1 cellular context compared by ENCODE assay signal in genomic region chr19:45770192-45771101, GRCh38.
TF ChIP-seq lines count a peak whose summit lies in the region.

No MANE protein-coding gene starts in this region.

TF ChIP-seq in GM12878, 131 proteins besides CTCF, POLR2A, EP300 and RAD21 (continues in another document):
- TF ChIP-seq TCF12 (IDR thresholded peaks at IDR 0.05; ENCODE audit: low read depth, low read length), result peak; percentile 70; the same call in 1 of the 2 replicates
- no peak for TF ChIP-seq NRF1 (conservative IDR thresholded peaks at IDR 0.05; ENCODE audit: low read depth, low read length)
- TF ChIP-seq SPI1 (IDR thresholded peaks at IDR 0.05; ENCODE audit: borderline replicate concordance, insufficient read depth, low read depth, low read length), result no peak
- TF ChIP-seq CEBPZ (IDR thresholded peaks at IDR 0.05; ENCODE audit: low read depth, low read length), result no peak
- TF ChIP-seq ZBED1 (IDR thresholded peaks at IDR 0.05; ENCODE audit: borderline replicate concordance), result no peak
- TF ChIP-seq SP1 (IDR thresholded peaks at IDR 0.05; ENCODE audit: low read depth, low read length), result peak; percentile 83
- TF ChIP-seq ASH2L (IDR thresholded peaks at IDR 0.05; ENCODE audit: borderline replicate concordance, low read depth), result no peak
- TF ChIP-seq RUNX3 (IDR thresholded peaks at IDR 0.05; ENCODE audit: low read length), result no peak
- TF ChIP-seq, protein P1, sequence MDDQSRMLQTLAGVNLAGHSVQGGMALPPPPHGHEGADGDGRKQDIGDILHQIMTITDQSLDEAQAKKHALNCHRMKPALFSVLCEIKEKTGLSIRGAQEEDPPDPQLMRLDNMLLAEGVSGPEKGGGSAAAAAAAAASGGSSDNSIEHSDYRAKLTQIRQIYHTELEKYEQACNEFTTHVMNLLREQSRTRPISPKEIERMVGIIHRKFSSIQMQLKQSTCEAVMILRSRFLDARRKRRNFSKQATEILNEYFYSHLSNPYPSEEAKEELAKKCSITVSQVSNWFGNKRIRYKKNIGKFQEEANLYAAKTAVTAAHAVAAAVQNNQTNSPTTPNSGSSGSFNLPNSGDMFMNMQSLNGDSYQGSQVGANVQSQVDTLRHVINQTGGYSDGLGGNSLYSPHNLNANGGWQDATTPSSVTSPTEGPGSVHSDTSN (IDR thresholded peaks at IDR 0.05; ENCODE audit: insufficient replicate concordance, low read depth, low read length), result peak; percentile 84
- no peak for TF ChIP-seq USF1 (IDR thresholded peaks at IDR 0.05; ENCODE audit: borderline replicate concordance, extremely low read length, insufficient read depth, low read depth, low read length)
- TF ChIP-seq MXI1 (IDR thresholded peaks at IDR 0.05; ENCODE audit: low read depth, low read length), result no peak; the same call in 1 of the 2 replicates
- TF ChIP-seq ZNF274 (IDR thresholded peaks at IDR 0.05; ENCODE audit: insufficient read depth, insufficient read length), result no peak
- TF ChIP-seq YBX1 (IDR thresholded peaks at IDR 0.05), result no peak
- no peak for TF ChIP-seq TBL1XR1 (IDR thresholded peaks at IDR 0.05; ENCODE audit: low read depth, low read length)
- TF ChIP-seq, protein P2, sequence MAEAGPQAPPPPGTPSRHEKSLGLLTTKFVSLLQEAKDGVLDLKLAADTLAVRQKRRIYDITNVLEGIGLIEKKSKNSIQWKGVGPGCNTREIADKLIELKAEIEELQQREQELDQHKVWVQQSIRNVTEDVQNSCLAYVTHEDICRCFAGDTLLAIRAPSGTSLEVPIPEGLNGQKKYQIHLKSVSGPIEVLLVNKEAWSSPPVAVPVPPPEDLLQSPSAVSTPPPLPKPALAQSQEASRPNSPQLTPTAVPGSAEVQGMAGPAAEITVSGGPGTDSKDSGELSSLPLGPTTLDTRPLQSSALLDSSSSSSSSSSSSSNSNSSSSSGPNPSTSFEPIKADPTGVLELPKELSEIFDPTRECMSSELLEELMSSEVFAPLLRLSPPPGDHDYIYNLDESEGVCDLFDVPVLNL (IDR thresholded peaks at IDR 0.05; ENCODE audit: low read depth, low read length), result no peak
- no peak for TF ChIP-seq RBBP5 (conservative IDR thresholded peaks at IDR 0.05)
- no peak for TF ChIP-seq CBX5 (IDR thresholded peaks at IDR 0.05; ENCODE audit: low read depth)
- TF ChIP-seq CEBPB (IDR thresholded peaks at IDR 0.05; ENCODE audit: borderline replicate concordance in 1 of 2, low read depth in 2 of 2, low read length in 2 of 2), result no peak
- TF ChIP-seq MEF2A (IDR thresholded peaks at IDR 0.05; ENCODE audit: insufficient read depth, low read depth, low read length), result no peak
- TF ChIP-seq, protein P3, sequence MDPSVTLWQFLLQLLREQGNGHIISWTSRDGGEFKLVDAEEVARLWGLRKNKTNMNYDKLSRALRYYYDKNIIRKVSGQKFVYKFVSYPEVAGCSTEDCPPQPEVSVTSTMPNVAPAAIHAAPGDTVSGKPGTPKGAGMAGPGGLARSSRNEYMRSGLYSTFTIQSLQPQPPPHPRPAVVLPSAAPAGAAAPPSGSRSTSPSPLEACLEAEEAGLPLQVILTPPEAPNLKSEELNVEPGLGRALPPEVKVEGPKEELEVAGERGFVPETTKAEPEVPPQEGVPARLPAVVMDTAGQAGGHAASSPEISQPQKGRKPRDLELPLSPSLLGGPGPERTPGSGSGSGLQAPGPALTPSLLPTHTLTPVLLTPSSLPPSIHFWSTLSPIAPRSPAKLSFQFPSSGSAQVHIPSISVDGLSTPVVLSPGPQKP (IDR thresholded peaks at IDR 0.05; ENCODE audit: low read depth, low read length), result no peak
- no peak for TF ChIP-seq NBN (IDR thresholded peaks at IDR 0.05)
- TF ChIP-seq CHD4 (IDR thresholded peaks at IDR 0.05), result no peak
- TF ChIP-seq EGR1 (IDR thresholded peaks at IDR 0.05; ENCODE audit: borderline replicate concordance in 1 of 2, low read depth in 2 of 2, low read length in 2 of 2), result peak in 1 of 2 experiments; percentile 77; a peak in 2 of 3 replicates
- no peak for TF ChIP-seq NR2C2 (IDR thresholded peaks at IDR 0.05; ENCODE audit: borderline replicate concordance, control insufficient read depth, insufficient read length, low read depth)
- TF ChIP-seq ZBTB40 (IDR thresholded peaks at IDR 0.05; ENCODE audit: borderline replicate concordance), result no peak
- TF ChIP-seq, protein P4, sequence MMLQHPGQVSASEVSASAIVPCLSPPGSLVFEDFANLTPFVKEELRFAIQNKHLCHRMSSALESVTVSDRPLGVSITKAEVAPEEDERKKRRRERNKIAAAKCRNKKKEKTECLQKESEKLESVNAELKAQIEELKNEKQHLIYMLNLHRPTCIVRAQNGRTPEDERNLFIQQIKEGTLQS (IDR thresholded peaks at IDR 0.05; ENCODE audit: borderline replicate concordance, extremely low read depth, low read depth, low read length), result no peak
- no peak for TF ChIP-seq CBX3 (IDR thresholded peaks at IDR 0.05; ENCODE audit: borderline replicate concordance, low read depth)
- TF ChIP-seq ATF2 (IDR thresholded peaks at IDR 0.05; ENCODE audit: low read length), result no peak
- TF ChIP-seq RELA (IDR thresholded peaks at IDR 0.05; ENCODE audit: borderline replicate concordance, partially characterized antibody), result no peak
- no peak; the same call in 1 of the 2 replicates for TF ChIP-seq PML (IDR thresholded peaks at IDR 0.05; ENCODE audit: low read length)
- TF ChIP-seq CHD1 (IDR thresholded peaks at IDR 0.05; ENCODE audit: low read depth, low read length), result no peak
- no peak for TF ChIP-seq KDM1A (IDR thresholded peaks at IDR 0.05; ENCODE audit: borderline replicate concordance)
- no peak for TF ChIP-seq FOS (IDR thresholded peaks at IDR 0.05; ENCODE audit: borderline replicate concordance, extremely low read depth, insufficient read length)
- TF ChIP-seq IRF3 (IDR thresholded peaks at IDR 0.05), result no peak
- no peak for TF ChIP-seq MEF2B (IDR thresholded peaks at IDR 0.05; ENCODE audit: partially characterized antibody, poor library complexity, severe bottlenecking)
- TF ChIP-seq CREM (IDR thresholded peaks at IDR 0.05; ENCODE audit: low read depth), result no peak; the same call in 1 of the 2 replicates
- no peak for TF ChIP-seq MTA2 (IDR thresholded peaks at IDR 0.05; ENCODE audit: low read depth)
- no peak for TF ChIP-seq KAT2A (conservative IDR thresholded peaks at IDR 0.05; ENCODE audit: control insufficient read depth, low read depth, low read length)
- no peak for TF ChIP-seq RCOR1 (conservative IDR thresholded peaks at IDR 0.05; ENCODE audit: low read depth, low read length)
- TF ChIP-seq BRCA1 (IDR thresholded peaks at IDR 0.05; ENCODE audit: low read depth, low read length), result no peak
- no peak for TF ChIP-seq SUZ12 (IDR thresholded peaks at IDR 0.05; ENCODE audit: unreplicated experiment)
- no peak for TF ChIP-seq TCF7 (IDR thresholded peaks at IDR 0.05; ENCODE audit: borderline replicate concordance)
- no peak for TF ChIP-seq ZNF24 (IDR thresholded peaks at IDR 0.05)
- TF ChIP-seq YY1 (IDR thresholded peaks at IDR 0.05; ENCODE audit: low read depth, low read length), result peak; percentile 22; the same call in 1 of the 2 replicates
- TF ChIP-seq ZSCAN29 (IDR thresholded peaks at IDR 0.05), result no peak
- TF ChIP-seq DPF2 (IDR thresholded peaks at IDR 0.05), result 0 out of 2 replicates have a peak, but pooled peaks have one; percentile 43
- no peak for TF ChIP-seq ZNF384 (IDR thresholded peaks at IDR 0.05; ENCODE audit: borderline replicate concordance, low read depth, low read length)
- no peak for TF ChIP-seq WRNIP1 (IDR thresholded peaks at IDR 0.05; ENCODE audit: borderline replicate concordance, low read depth, low read length)
- TF ChIP-seq MYC (IDR thresholded peaks at IDR 0.05; ENCODE audit: insufficient read depth, insufficient read length, insufficient replicate concordance, low read length, severe bottlenecking), result no peak
- peak; percentile 64; the same call in 1 of the 2 replicates for TF ChIP-seq SMARCA5 (IDR thresholded peaks at IDR 0.05)
- no peak for TF ChIP-seq HDAC6 (IDR thresholded peaks at IDR 0.05; ENCODE audit: unreplicated experiment)
- TF ChIP-seq SRF (IDR thresholded peaks at IDR 0.05; ENCODE audit: low read depth in 2 of 2, low read length in 2 of 2), result peak in 1 of 2 experiments; percentile 55; a peak in 2 of 4 replicates
- no peak for TF ChIP-seq IRF4 (IDR thresholded peaks at IDR 0.05; ENCODE audit: low read depth, low read length)
- TF ChIP-seq NR2C1 (IDR thresholded peaks at IDR 0.05), result no peak
- TF ChIP-seq HDAC2 (IDR thresholded peaks at IDR 0.05), result no peak
- no peak for TF ChIP-seq ZZZ3 (IDR thresholded peaks at IDR 0.05; ENCODE audit: control insufficient read depth, insufficient read length, low read depth)
- TF ChIP-seq ESRRA (IDR thresholded peaks at IDR 0.05; ENCODE audit: low read length), result no peak
